8 cellular contexts compared by ENCODE assay signal in genomic region chr11:68373189-68373809, GRCh38.
A peak's percentile ranks its signal among the peaks of the same experiment; 100 is the strongest.
DNase-seq lines count a peak whose midpoint lies in the region; ATAC-seq and TF ChIP-seq lines count a peak whose summit lies in the region.

No MANE protein-coding gene starts in this region.

- H3K9me3 ChIP-seq in Panc1 (ENCODE audit: control insufficient read depth, insufficient read depth, low read depth, low read length) (no peaks in the 10 kb centered on the region), trophoblast cell (ENCODE audit: insufficient read depth, low read depth, low read length) (peaks cover 4% of the 10 kb centered on the region)

- intact Hi-C loops in Panc1 (cut with micrococcal nuclease; ENCODE audit: unreplicated experiment), result no loop called here

- H2BK120ac ChIP-seq in trophoblast cell (ENCODE audit: insufficient read depth, low read length, poor library complexity), result no peak overlapping the region

- peak; percentile 24; the same call in 1 of the 2 replicates for ATAC-seq in Panc1
- ATAC-seq in GM19395 (IDR thresholded peaks at IDR 0.05; ENCODE audit: unreplicated experiment), result no peak

- peak overlapping the region; percentile 2 for H3K14ac ChIP-seq in trophoblast cell (ENCODE audit: low read length)

- H3K36me3 ChIP-seq in Panc1 (ENCODE audit: control insufficient read depth, insufficient read depth, low read length) (no peaks in the 10 kb centered on the region), trophoblast cell (ENCODE audit: control insufficient read depth in 1 of 2, insufficient read depth in 2 of 2, low read length in 2 of 2) (peaks cover 0 to 5% of the 10 kb centered on the region in 2 experiments)

- peak; percentile 66 for DNase-seq in AG09309 (ENCODE audit: low read depth)
- no peak for DNase-seq in Panc1 (ENCODE audit: low read depth, low spot score)
- DNase-seq in fibroblast of villous mesenchyme (ENCODE audit: low read depth), result peak; percentile 68
- no peak for DNase-seq in trophoblast cell
- DNase-seq in NCI-H748 (lab: John Stamatoyannopoulos, UW; ENCODE audit: unreplicated experiment), result no peak
- DNase-seq in NCI-H1417 treated with DMSO at 0.1 percent for 48 hours (lab: John Stamatoyannopoulos, UW), result no peak
- DNase-seq in GM10248 (ENCODE audit: extremely low spot score), result no peak

- BruUV-seq in Panc1 (replicated peaks; lab: Mats Ljungman, UMichigan), result no TSS peak

- no CpG with 5 or more reads among the region's 22 CpGs for WGBS in trophoblast cell (ENCODE audit: extremely low coverage, insufficient coverage, insufficient read length)

- no peak overlapping the region for H3K4me2 ChIP-seq in trophoblast cell (ENCODE audit: low read length)

- H3K4me1 ChIP-seq in Panc1 (ENCODE audit: control insufficient read depth, insufficient read depth, low read length) (peaks cover 71% of the 10 kb centered on the region), trophoblast cell (ENCODE audit: control insufficient read depth in 1 of 2, insufficient read depth in 2 of 2, low read length in 2 of 2) (peaks cover 29 to 40% of the 10 kb centered on the region in 2 experiments)

- H3K79me2 ChIP-seq in trophoblast cell (ENCODE audit: control insufficient read depth, insufficient read depth, low read length, poor library complexity), result no peaks in the 10 kb centered on the region

- POLR2A ChIA-PET in Panc1 (lab: Charles Lee), result interaction anchor here (0.5 to 0.6 kb wide), 2 partner anchors 9 to 697 kb away, joined by 3 to 5 read pairs; no protein-coding TSS in a partner anchor
- POLR2A ChIA-PET in GM10248 (lab: Yijun Ruan, JAX), result no interaction called here

- TF ChIP-seq CTCF in AG09309 (IDR thresholded peaks at IDR 0.05; ENCODE audit: control insufficient read depth, insufficient read depth, low read depth, low read length, missing control alignments) (no peak), Panc1 (IDR thresholded peaks at IDR 0.05) (no peak), fibroblast of villous mesenchyme (IDR thresholded peaks at IDR 0.05; ENCODE audit: insufficient read depth, low read depth, low read length) (no peak), GM10248 (IDR thresholded peaks at IDR 0.05; ENCODE audit: control extremely low read depth, extremely low read depth, low read depth, missing control alignments) (no peak)

- H4K12ac ChIP-seq in trophoblast cell (ENCODE audit: low read depth, low read length), result no peak overlapping the region

- in situ Hi-C loops in Panc1 (cut with HindIII; ENCODE audit: low pct_unique_long_range_greater_than_20kb, low sequenced_read_pairs), result no loop called here

- H3K9ac ChIP-seq in trophoblast cell (ENCODE audit: low read length), result no peak overlapping the region

- peak overlapping the region; percentile 1 for H4K91ac ChIP-seq in trophoblast cell (ENCODE audit: low read depth, low read length)

- H3K27me3 ChIP-seq in Panc1 (ENCODE audit: control insufficient read depth, insufficient read depth, low read length), result no peaks in the 10 kb centered on the region
- no peaks in the 10 kb centered on the region for H3K27me3 ChIP-seq in trophoblast cell (ENCODE audit: insufficient read depth, low read length)

- H3K27ac ChIP-seq in Panc1 (ENCODE audit: low read length), result peak overlapping the region; percentile 81
- peak overlapping the region; percentile 2 for H3K27ac ChIP-seq in trophoblast cell (ENCODE audit: low read depth, low read length)

- H3K4ac ChIP-seq in trophoblast cell (ENCODE audit: low read depth, low read length), result no peak overlapping the region

- no peak overlapping the region for H4K8ac ChIP-seq in trophoblast cell (ENCODE audit: low read depth, low read length)

- no peak overlapping the region for H3K4me3 ChIP-seq in AG09309 (ENCODE audit: control insufficient read depth, low read depth, low read length)
- no peak overlapping the region for H3K4me3 ChIP-seq in Panc1 (ENCODE audit: low read depth in 2 of 2, low read length in 2 of 2)
- H3K4me3 ChIP-seq in fibroblast of villous mesenchyme (ENCODE audit: low read depth, low read length), result no peak overlapping the region
- no peak overlapping the region for H3K4me3 ChIP-seq in trophoblast cell (ENCODE audit: low read depth, low read length)

- H3K18ac ChIP-seq in trophoblast cell (ENCODE audit: low read length), result peak overlapping the region; percentile 27

- CTCF ChIA-PET in Panc1 (lab: Charles Lee), result interaction anchor here (0.6 to 0.7 kb wide), 2 partner anchors 76 to 122 kb away, joined by 3 to 6 read pairs; no protein-coding TSS in a partner anchor
- CTCF ChIA-PET in GM10248 (lab: Yijun Ruan, JAX), result interaction anchor here (3.4 kb wide), 1 partner anchor 11 kb away, joined by 13 read pairs; no protein-coding TSS in a partner anchor

- H2AK5ac ChIP-seq in trophoblast cell (ENCODE audit: low read length), result peak overlapping the region; percentile 31

- peak overlapping the region; percentile 20 for H2BK12ac ChIP-seq in trophoblast cell (ENCODE audit: low read length)

- no peak overlapping the region for H2BK5ac ChIP-seq in trophoblast cell (ENCODE audit: low read depth, low read length, poor library complexity)

- no peak overlapping the region for H3K23ac ChIP-seq in trophoblast cell (ENCODE audit: low read length)

- no peak overlapping the region for H2AFZ ChIP-seq in trophoblast cell (ENCODE audit: insufficient read depth, low read length, poor library complexity)

- peaks cover 2% of the 10 kb centered on the region for H3K79me1 ChIP-seq in trophoblast cell (ENCODE audit: low read length)

Comparison
In these comparisons a context has a peak if more than half of its experiments do, and no peak if none do; other contexts are left out.
1. DNase-seq: peak in AG09309 (single experiment) and fibroblast of villous mesenchyme (single experiment); none in Panc1 (single experiment), trophoblast cell (0 of 2), NCI-H748 (single experiment), NCI-H1417 treated with DMSO at 0.1 percent for 48 hours (single experiment) and GM10248 (single experiment).